In the genomic region with DNA sequence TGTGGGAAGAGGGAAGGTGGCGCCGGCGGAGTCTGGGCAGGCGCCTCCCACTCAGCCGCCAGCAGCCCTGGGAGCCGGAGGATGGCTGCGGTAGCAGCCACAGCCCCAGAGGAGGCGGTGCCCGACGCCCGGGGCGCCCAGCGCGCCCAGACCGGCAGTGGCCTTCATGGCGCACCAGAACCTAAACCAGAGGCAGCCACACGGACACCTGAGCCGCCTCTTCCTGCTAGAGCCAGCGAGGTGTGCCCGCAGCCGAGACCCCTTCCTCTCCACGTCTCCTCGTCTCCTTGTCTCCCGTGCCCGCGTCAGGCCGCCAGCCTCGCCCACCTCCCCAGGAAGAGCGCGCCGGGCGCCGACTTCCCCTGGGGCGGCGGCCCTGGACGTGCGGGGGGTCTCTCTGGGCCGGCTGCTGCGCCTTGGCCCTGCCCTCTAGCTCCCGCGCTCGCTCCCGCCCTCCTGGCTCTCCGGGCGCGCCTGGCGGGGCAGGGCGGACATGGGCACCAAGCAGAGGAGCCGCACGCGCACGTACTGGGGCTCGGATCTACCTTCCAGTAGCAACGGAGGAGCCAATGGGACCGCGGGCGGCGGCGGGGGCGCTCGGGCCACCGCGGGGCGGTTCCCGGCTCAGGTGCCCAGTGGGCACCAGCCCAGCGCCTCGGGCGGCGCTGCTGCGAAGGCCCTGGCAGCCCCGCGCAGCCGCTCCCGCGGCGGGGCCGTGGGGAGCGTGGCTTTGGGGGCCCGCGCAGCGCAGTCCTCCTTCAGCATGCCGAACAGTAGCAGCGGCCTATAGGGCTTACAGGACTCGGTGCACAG, we compare ENCODE assay signal across 8 cellular contexts. TPM values are rescaled to one million over a fixed set of nuclear protein-coding genes. Genes with fewer than 3 reads are reported as not detected.
DNase-seq lines count a peak whose midpoint lies in the region; ATAC-seq and TF ChIP-seq lines count a peak whose summit lies in the region.

No MANE protein-coding gene starts in this region.

- no peak for ATAC-seq in HG02884 (IDR thresholded peaks at IDR 0.05; ENCODE audit: unreplicated experiment)
- ATAC-seq in GM21737 (IDR thresholded peaks at IDR 0.05; ENCODE audit: unreplicated experiment), result no peak

- TF ChIP-seq CTCF in nephron progenitor cell (IDR thresholded peaks at IDR 0.05), result no peak

- no peak overlapping the region for H3K27ac Mint-ChIP-seq in activated CD4-positive, alpha-beta memory T cell treated with anti-CD3 and anti-CD28 coated beads for 36 hours
- H3K27ac Mint-ChIP-seq in nephron progenitor cell, result no peak overlapping the region

- no peaks in the 10 kb centered on the region for H3K36me3 Mint-ChIP-seq in activated CD4-positive, alpha-beta memory T cell treated with anti-CD3 and anti-CD28 coated beads for 36 hours
- no peaks in the 10 kb centered on the region for H3K36me3 Mint-ChIP-seq in nephron progenitor cell (ENCODE audit: low read depth)

- DNase-seq in NCI-H82 (lab: John Stamatoyannopoulos, UW) (peak; percentile 54), NCI-H82 treated with DMSO at 0.1 percent for 48 hours (lab: John Stamatoyannopoulos, UW; ENCODE audit: unreplicated experiment) (no peak), NCI-H1092 treated with DMSO at 0.1 percent for 48 hours (lab: John Stamatoyannopoulos, UW) (peak; percentile 69), foreskin melanocyte (peak; percentile 4), nephron progenitor cell (peak; percentile 75)
- DNase-seq in activated CD4-positive, alpha-beta memory T cell treated with anti-CD3 and anti-CD28 coated beads for 36 hours, result peak; percentile 40

- H3K9me3 Mint-ChIP-seq in activated CD4-positive, alpha-beta memory T cell treated with anti-CD3 and anti-CD28 coated beads for 36 hours, result peaks cover under 1% of the 10 kb centered on the region
- H3K9me3 Mint-ChIP-seq in nephron progenitor cell, result peaks cover 6% of the 10 kb centered on the region

- H3K4me1 Mint-ChIP-seq in activated CD4-positive, alpha-beta memory T cell treated with anti-CD3 and anti-CD28 coated beads for 36 hours (ENCODE audit: low read depth), result peaks cover 21% of the 10 kb centered on the region
- H3K4me1 Mint-ChIP-seq in nephron progenitor cell, result peaks cover 11% of the 10 kb centered on the region

- peak overlapping the region; percentile 62 for H3K4me3 Mint-ChIP-seq in activated CD4-positive, alpha-beta memory T cell treated with anti-CD3 and anti-CD28 coated beads for 36 hours
- H3K4me3 Mint-ChIP-seq in nephron progenitor cell, result peak overlapping the region; percentile 84

- POLR2A ChIA-PET in activated CD4-positive, alpha-beta memory T cell treated with anti-CD3 and anti-CD28 coated beads for 36 hours (lab: Charles Lee), result no interaction called here

- CTCF ChIA-PET in activated CD4-positive, alpha-beta memory T cell treated with anti-CD3 and anti-CD28 coated beads for 36 hours (lab: Charles Lee), result interaction anchor here (1.9 kb wide), 1 partner anchor 65 kb away, joined by 5 read pairs; no protein-coding TSS in a partner anchor

- intact Hi-C loops in activated CD4-positive, alpha-beta memory T cell treated with anti-CD3 and anti-CD28 coated beads for 36 hours (cut with micrococcal nuclease), result no loop called here

- H3K27me3 Mint-ChIP-seq in activated CD4-positive, alpha-beta memory T cell treated with anti-CD3 and anti-CD28 coated beads for 36 hours, result peaks cover 59% of the 10 kb centered on the region
- H3K27me3 Mint-ChIP-seq in nephron progenitor cell (ENCODE audit: low read depth, poor library complexity), result peaks cover 68% of the 10 kb centered on the region

RNA-seq across cellular contexts. Expression of a gene that starts 33.0 kb away (rescaled TPM):
- under 1 TPM in 1 of 2 experiments, not detected in 1; 0.33 TPM for total RNA-seq in activated CD4-positive, alpha-beta memory T cell treated with anti-CD3 and anti-CD28 coated beads for 36 hours
